Comparison of ENCODE assay signal across 13 cellular contexts in genomic region chr12:9668141-9669018, GRCh38. TPM values are rescaled to one million over a fixed set of nuclear protein-coding genes. Genes with fewer than 3 reads are reported as not detected.
DNase-seq lines count a peak whose midpoint lies in the region; ATAC-seq and TF ChIP-seq lines count a peak whose summit lies in the region.
"Had no signal": no experiment of that assay in that cellular context is flagged by ENCODE, and none has a peak within 500 bp of the region (broad histone marks: within the 10 kb centered on the region; RNA-seq: fewer than 3 reads in every experiment).

No MANE protein-coding gene starts in this region.

- H3K4me3 ChIP-seq in BLaER1 treated with 17β-estradiol and CSF1 and Interleukin-3, amounts not matched to agents 10 nM and 100 nM: peak overlapping the region in 8 of 10 experiments; percentile 14 to 59 (median 54); a peak in 10 of 20 replicates
- H3K4me3 ChIP-seq in GM23248 (no peak overlapping the region), right atrium auricular region (no peak overlapping the region)
- H3K4me3 ChIP-seq: ascending aorta, esophagus squamous epithelium had no signal

- ATAC-seq in activated naive CD4-positive, alpha-beta T cell treated with anti-CD3 and anti-CD28 coated beads, Interleukin-2, amount 50 U/mL, for 72 hours: no peak
- ATAC-seq in HG03378 (IDR thresholded peaks at IDR 0.05; ENCODE audit: unreplicated experiment): no peak

- H3K9ac ChIP-seq in BLaER1 treated with 17β-estradiol and CSF1 and Interleukin-3, amounts not matched to agents 10 nM and 100 nM: peak overlapping the region; percentile 24 to 78 (median 68); a peak in 21 of 22 replicates
- H3K9ac ChIP-seq in GM23248: no peak overlapping the region; the same call in 1 of the 2 replicates

- H3K9me2 ChIP-seq in GM23248 (ENCODE audit: insufficient read depth): no peaks in the 10 kb centered on the region

- TF ChIP-seq CTCF in mesothelial cell of epicardium (IDR thresholded peaks at IDR 0.05; ENCODE audit: unreplicated experiment) (no peak), right atrium auricular region (IDR thresholded peaks at IDR 0.05) (no peak)

- H3K4me1 ChIP-seq in BLaER1 treated with 17β-estradiol and CSF1 and Interleukin-3, amounts not matched to agents 10 nM and 100 nM: peaks cover 58 to 71% (median 67%) of the 10 kb centered on the region in 10 experiments
- H3K4me1 ChIP-seq in GM23248 (ENCODE audit: insufficient read depth) (peaks cover 19% of the 10 kb centered on the region), right atrium auricular region (peaks cover 0 to 18% of the 10 kb centered on the region in 2 donors)
- H3K4me1 ChIP-seq: ascending aorta had no signal

- H3K36me3 ChIP-seq in BLaER1 treated with 17β-estradiol and CSF1 and Interleukin-3, amounts not matched to agents 10 nM and 100 nM: peaks cover 0 to 46% (median 30%) of the 10 kb centered on the region in 11 experiments; a peak in 17 of 22 replicates
- H3K36me3 ChIP-seq in GM23248 (ENCODE audit: low read depth) (peaks cover 7% of the 10 kb centered on the region; the same call in 1 of the 2 replicates), right atrium auricular region (peaks cover 17% of the 10 kb centered on the region)
- H3K36me3 ChIP-seq: ascending aorta had no signal

- peaks cover 9% of the 10 kb centered on the region for H3K4me1 Mint-ChIP-seq in mesothelial cell of epicardium

- H3K79me2 ChIP-seq in GM23248 (ENCODE audit: insufficient read depth): no peaks in the 10 kb centered on the region

- peak; percentile 40 for DNase-seq in GM23248
- DNase-seq in activated naive CD4-positive, alpha-beta T cell treated with anti-CD3 and anti-CD28 coated beads, Interleukin-2, amount 50 U/mL, for 72 hours (ENCODE audit: low spot score in 2 of 2): no peak
- no peak for DNase-seq in mesothelial cell of epicardium (ENCODE audit: low spot score in 2 of 2, unreplicated experiment in 2 of 2)
- DNase-seq in HCEC 1CT: no peak
- no peak for DNase-seq in NCI-H524 treated with DMSO at 0.1 percent for 48 hours (lab: John Stamatoyannopoulos, UW)
- DNase-seq in right atrium auricular region (ENCODE audit: low spot score): no peak
- DNase-seq: esophagus squamous epithelium, left cardiac atrium, NCI-H2081 treated with DMSO at 0.1 percent for 48 hours had no signal

- peaks cover 17% of the 10 kb centered on the region; the same call in 1 of the 2 replicates for H3F3A ChIP-seq in GM23248 (ENCODE audit: insufficient read depth)

- H3K4me3 Mint-ChIP-seq in mesothelial cell of epicardium: no peak overlapping the region

- no peaks in the 10 kb centered on the region for H3K27me3 ChIP-seq in BLaER1 treated with 17β-estradiol and CSF1 and Interleukin-3, amounts not matched to agents 10 nM and 100 nM
- H3K27me3 ChIP-seq in GM23248 (replicated peaks; ENCODE audit: insufficient read depth): no peaks in the 10 kb centered on the region
- H3K27me3 ChIP-seq in right atrium auricular region: no peaks in the 10 kb centered on the region
- H3K27me3 ChIP-seq: ascending aorta, esophagus squamous epithelium had no signal

- H4K20me1 ChIP-seq in BLaER1 treated with 17β-estradiol and CSF1 and Interleukin-3, amounts not matched to agents 10 nM and 100 nM: no peaks in the 10 kb centered on the region
- no peaks in the 10 kb centered on the region for H4K20me1 ChIP-seq in GM23248 (ENCODE audit: insufficient read depth)

- peak overlapping the region; percentile 99 to 100 for H3K27ac Mint-ChIP-seq in activated naive CD4-positive, alpha-beta T cell treated with anti-CD3 and anti-CD28 coated beads, Interleukin-2, amount 50 U/mL, for 72 hours
- H3K27ac Mint-ChIP-seq in mesothelial cell of epicardium: peak overlapping the region; percentile 58

- peak overlapping the region; percentile 35; the same call in 1 of the 2 replicates for H2AFZ ChIP-seq in GM23248

- H3K27ac ChIP-seq in BLaER1 treated with 17β-estradiol and CSF1 and Interleukin-3, amounts not matched to agents 10 nM and 100 nM: peak overlapping the region; percentile 7 to 82 (median 76); a peak in 21 of 22 replicates
- H3K27ac ChIP-seq in GM23248: 0 out of 2 replicates have a peak overlapping the region, but pooled peaks have one; percentile 17
- no peak overlapping the region for H3K27ac ChIP-seq in right atrium auricular region
- H3K27ac ChIP-seq: ascending aorta, esophagus squamous epithelium, VCaP had no signal

- H3K9me3 ChIP-seq in BLaER1 treated with 17β-estradiol and CSF1 and Interleukin-3, amounts not matched to agents 10 nM and 100 nM (replicated peaks in 1 of 11): peaks cover 0 to 32% (median 16%) of the 10 kb centered on the region in 11 experiments; a peak in 13 of 22 replicates
- H3K9me3 ChIP-seq in GM23248 (ENCODE audit: low read depth): no peaks in the 10 kb centered on the region
- H3K9me3 ChIP-seq in right atrium auricular region: no peaks in the 10 kb centered on the region
- H3K9me3 ChIP-seq: ascending aorta, esophagus squamous epithelium had no signal

- 81 to 88% methylated on average over 4 of the region's 4 CpGs for WGBS in GM23248 (ENCODE audit: low coverage in 1 of 2, low lambda C conversion rate in 2 of 2, missing lambda C conversion rate in 2 of 2), 2 experiments

- H3K4me2 ChIP-seq in BLaER1 treated with 17β-estradiol and CSF1 and Interleukin-3, amounts not matched to agents 10 nM and 100 nM: peak overlapping the region; percentile 67 to 85 (median 76)
- H3K4me2 ChIP-seq in GM23248 (ENCODE audit: unreplicated experiment): peak overlapping the region; percentile 51

- in situ Hi-C loops in GM23248 (cut with MboI): no loop called here

- H3K9me3 Mint-ChIP-seq in activated naive CD4-positive, alpha-beta T cell treated with anti-CD3 and anti-CD28 coated beads, Interleukin-2, amount 50 U/mL, for 72 hours: peaks cover 0 to 3% of the 10 kb centered on the region in 2 donors
- H3K9me3 Mint-ChIP-seq in mesothelial cell of epicardium: peaks cover 10% of the 10 kb centered on the region

- H3K36me3 Mint-ChIP-seq in activated naive CD4-positive, alpha-beta T cell treated with anti-CD3 and anti-CD28 coated beads, Interleukin-2, amount 50 U/mL, for 72 hours: peaks cover 67 to 76% of the 10 kb centered on the region in 2 donors
- H3K36me3 Mint-ChIP-seq in mesothelial cell of epicardium: peaks cover 40% of the 10 kb centered on the region

- no peaks in the 10 kb centered on the region for H3K27me3 Mint-ChIP-seq in mesothelial cell of epicardium (ENCODE audit: low read depth)

RNA-seq across cellular contexts. Expression of gene CLEC2D, which starts 1.1 kb away (rescaled TPM):
- 0.54 and 6.6 TPM in 2 replicates for total RNA-seq in GM23248 (2014; rRNA removed; shearing (Covaris generic))
- polyA plus RNA-seq in GM23248 (2016; fragmentation: Nextera tagmentation; extraction: Ambion mirVana): 1.1 and 2.8 TPM in 2 replicates
- 100 to 1,000 TPM; 182 to 270 TPM for total RNA-seq in activated naive CD4-positive, alpha-beta T cell treated with anti-CD3 and anti-CD28 coated beads, Interleukin-2, amount 50 U/mL, for 72 hours
- total RNA-seq in mesothelial cell of epicardium (20.7 to 21.8 TPM (median 21.7 TPM) in 3 replicates), right atrium auricular region (1 to 10 TPM; 6.5 to 6.9 TPM)
- total RNA-seq: ascending aorta had no signal

Comparison
In these comparisons a context has a peak if more than half of its experiments do, and no peak if none do; other contexts are left out.
1. H3K27ac ChIP-seq: peak in BLaER1 treated with 17β-estradiol and CSF1 and Interleukin-3, amounts not matched to agents 10 nM and 100 nM (11 of 11) and GM23248 (single experiment); none in right atrium auricular region (0 of 2).
2. H3K4me3 ChIP-seq: peak in BLaER1 treated with 17β-estradiol and CSF1 and Interleukin-3, amounts not matched to agents 10 nM and 100 nM (8 of 10); none in GM23248 (single experiment) and right atrium auricular region (0 of 2).